ENCODE assay signal across 17 cellular contexts in the genomic region with DNA sequence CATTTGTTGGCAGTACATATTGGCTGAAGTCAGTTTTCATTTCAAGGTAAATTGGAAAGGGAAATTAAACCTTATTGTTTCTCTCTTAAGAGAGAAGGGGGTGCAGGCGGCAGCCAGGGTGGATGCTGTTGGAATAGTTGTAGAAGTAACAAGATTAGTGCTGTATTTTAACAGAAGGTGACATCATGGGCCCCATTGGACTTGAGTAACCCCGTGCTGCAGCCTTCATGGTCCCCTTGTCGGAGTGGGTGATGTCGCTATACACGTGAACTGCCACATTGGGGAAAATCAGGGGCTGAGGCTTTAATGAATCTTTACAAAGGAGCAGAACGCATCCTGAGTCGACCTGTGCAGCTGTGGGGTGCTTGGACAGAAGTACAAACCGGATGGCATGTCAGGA. TPM values are rescaled to one million over a fixed set of nuclear protein-coding genes. Genes with fewer than 3 reads are reported as not detected.
A peak's percentile ranks its signal among the peaks of the same experiment; 100 is the strongest.
DNase-seq lines count a peak whose midpoint lies in the region; ATAC-seq and TF ChIP-seq lines count a peak whose summit lies in the region.
"Had no signal": no experiment of that assay in that cellular context is flagged by ENCODE, and none has a peak within 500 bp of the region (broad histone marks: within the 10 kb centered on the region; RNA-seq: fewer than 3 reads in every experiment).

No MANE protein-coding gene starts in this region.

- POLR2A ChIA-PET in activated CD4-positive, alpha-beta T cell treated with anti-CD3 and anti-CD28 coated beads, Interleukin-2, amount 10 ng/mL, durations not matched to agents 7 days and 5 days (lab: Charles Lee) = no interaction called here
- POLR2A ChIA-PET in HEK293 (lab: Yijun Ruan, JAX) = interaction anchor here (0.6 kb wide), 1 partner anchor 85 kb away, joined by 4 read pairs; no protein-coding TSS in a partner anchor

- no peaks in the 10 kb centered on the region for H3K9me2 ChIP-seq in neural cell (ENCODE audit: insufficient read depth, low read length)

- H3K4me3 ChIP-seq in HEK293 (ENCODE audit: low read depth, low read length) (no peak overlapping the region), neural cell (ENCODE audit: low read length) (peak overlapping the region; percentile 30)
- H3K4me3 ChIP-seq: body of pancreas, left ventricle myocardium inferior, neural progenitor cell, SJSA1, uterus had no signal

- H3K9me3 ChIP-seq in HEK293 (ENCODE audit: control insufficient read depth, insufficient read depth, low read depth, low read length) = no peaks in the 10 kb centered on the region
- H3K9me3 ChIP-seq in neural cell (ENCODE audit: low read length) = no peaks in the 10 kb centered on the region
- H3K9me3 ChIP-seq: body of pancreas, left ventricle myocardium inferior, SJSA1, uterus had no signal

- peaks cover 19% of the 10 kb centered on the region in 2 experiments for H3K36me3 ChIP-seq in HEK293 (ENCODE audit: control insufficient read depth in 2 of 2, insufficient read depth in 1 of 2, low read length in 2 of 2)
- H3K36me3 ChIP-seq in neural cell (ENCODE audit: insufficient read depth, low read length) = no peaks in the 10 kb centered on the region
- H3K36me3 ChIP-seq: neural progenitor cell, uterus had no signal

- H3K9me3 Mint-ChIP-seq in activated CD4-positive, alpha-beta T cell treated with anti-CD3 and anti-CD28 coated beads, Interleukin-2, amount 10 ng/mL, durations not matched to agents 7 days and 5 days = no peaks in the 10 kb centered on the region
- H3K9me3 Mint-ChIP-seq in activated naive CD8-positive, alpha-beta T cell treated with anti-CD3 and anti-CD28 coated beads, Interleukin-2, amount 50 U/mL, for 24 hours = no peaks in the 10 kb centered on the region
- H3K9me3 Mint-ChIP-seq: neural progenitor cell had no signal

- CTCF ChIA-PET in activated CD4-positive, alpha-beta T cell treated with anti-CD3 and anti-CD28 coated beads, Interleukin-2, amount 10 ng/mL, durations not matched to agents 7 days and 5 days (lab: Charles Lee) = no interaction called here
- CTCF ChIA-PET in HEK293 (lab: Yijun Ruan, JAX) = interaction anchor here (0.7 kb wide), 1 partner anchor 205 kb away, joined by 4 read pairs; no protein-coding TSS in a partner anchor

- no peaks in the 10 kb centered on the region for H3F3A ChIP-seq in neural cell (ENCODE audit: insufficient read depth, low read length, poor library complexity, severe bottlenecking)

- H3K27ac Mint-ChIP-seq in activated CD4-positive, alpha-beta T cell treated with anti-CD3 and anti-CD28 coated beads, Interleukin-2, amount 10 ng/mL, durations not matched to agents 7 days and 5 days = peak overlapping the region; percentile 59
- H3K27ac Mint-ChIP-seq in activated naive CD8-positive, alpha-beta T cell treated with anti-CD3 and anti-CD28 coated beads, Interleukin-2, amount 50 U/mL, for 24 hours = peak overlapping the region; percentile 87
- H3K27ac Mint-ChIP-seq: neural progenitor cell had no signal

- H3K4me2 ChIP-seq in neural cell (ENCODE audit: low read length) = no peak overlapping the region
- H3K4me2 ChIP-seq: neural progenitor cell had no signal

- no peak overlapping the region for H3K27ac ChIP-seq in HEK293 (ENCODE audit: extremely low read depth, low read depth, low read length)
- H3K27ac ChIP-seq in neural cell (ENCODE audit: low read length) = no peak overlapping the region
- H3K27ac ChIP-seq: body of pancreas, left ventricle myocardium inferior, neural progenitor cell, SJSA1, uterus had no signal

- H3K4me3 Mint-ChIP-seq in activated CD4-positive, alpha-beta T cell treated with anti-CD3 and anti-CD28 coated beads, Interleukin-2, amount 10 ng/mL, durations not matched to agents 7 days and 5 days = no peak overlapping the region
- peak overlapping the region; percentile 45 for H3K4me3 Mint-ChIP-seq in activated naive CD8-positive, alpha-beta T cell treated with anti-CD3 and anti-CD28 coated beads, Interleukin-2, amount 50 U/mL, for 24 hours
- H3K4me3 Mint-ChIP-seq: neural progenitor cell had no signal

- TF ChIP-seq EP300 in neural cell (conservative IDR thresholded peaks at IDR 0.05; ENCODE audit: poor library complexity, severe bottlenecking) = no peak

- H3K4me1 Mint-ChIP-seq in activated CD4-positive, alpha-beta T cell treated with anti-CD3 and anti-CD28 coated beads, Interleukin-2, amount 10 ng/mL, durations not matched to agents 7 days and 5 days = peaks cover 59% of the 10 kb centered on the region
- H3K4me1 Mint-ChIP-seq in activated naive CD8-positive, alpha-beta T cell treated with anti-CD3 and anti-CD28 coated beads, Interleukin-2, amount 50 U/mL, for 24 hours = peaks cover 63% of the 10 kb centered on the region

- TF ChIP-seq CTCF in HEK293 (tag by site-specific recombination; IDR thresholded peaks at IDR 0.05) (no peak), neural cell (IDR thresholded peaks at IDR 0.05; ENCODE audit: poor library complexity, severe bottlenecking) (no peak)

- H3K27me3 Mint-ChIP-seq in activated CD4-positive, alpha-beta T cell treated with anti-CD3 and anti-CD28 coated beads, Interleukin-2, amount 10 ng/mL, durations not matched to agents 7 days and 5 days = no peaks in the 10 kb centered on the region
- no peaks in the 10 kb centered on the region for H3K27me3 Mint-ChIP-seq in activated naive CD8-positive, alpha-beta T cell treated with anti-CD3 and anti-CD28 coated beads, Interleukin-2, amount 50 U/mL, for 24 hours

- DNase-seq in activated CD4-positive, alpha-beta T cell treated with anti-CD3 and anti-CD28 coated beads, Interleukin-2, amount 10 ng/mL, durations not matched to agents 7 days and 5 days = no peak
- no peak for DNase-seq in activated CD4-positive, alpha-beta T cell treated with anti-CD3 and anti-CD28 coated beads for 4 hours
- no peak for DNase-seq in activated naive CD8-positive, alpha-beta T cell treated with anti-CD3 and anti-CD28 coated beads, Interleukin-2, amount 50 U/mL, for 24 hours
- no peak for DNase-seq in activated CD4-positive, CD25-positive, alpha-beta regulatory T cell treated with anti-CD3 and anti-CD28 coated beads, Interleukin-2, amount 50 U/mL, for 72 hours
- no peak for DNase-seq in NCI-H2029 treated with DMSO at 0.1 percent for 48 hours (lab: John Stamatoyannopoulos, UW)
- DNase-seq: body of pancreas; Calu3; effector CD8-positive, alpha-beta T cell; left ventricle myocardium inferior; NCI-H1105; stimulated activated naive CD4-positive, alpha-beta T cell; uterus had no signal

- H3K79me2 ChIP-seq in neural cell (replicated peaks; ENCODE audit: insufficient read depth, low read length) = peaks cover 31% of the 10 kb centered on the region

- no peak for ATAC-seq in activated naive CD8-positive, alpha-beta T cell treated with anti-CD3 and anti-CD28 coated beads, Interleukin-2, amount 50 U/mL, for 24 hours
- ATAC-seq in HG03175 (IDR thresholded peaks at IDR 0.05; ENCODE audit: unreplicated experiment) = no peak
- ATAC-seq: body of pancreas had no signal

- peaks cover 8% of the 10 kb centered on the region for H3K4me1 ChIP-seq in HEK293 (ENCODE audit: control insufficient read depth, insufficient read depth, low read length)
- H3K4me1 ChIP-seq: uterus had no signal

- TF ChIP-seq RAD21 in neural cell (conservative IDR thresholded peaks at IDR 0.05) = no peak

- H4K20me1 ChIP-seq in neural cell (ENCODE audit: insufficient read depth) = no peaks in the 10 kb centered on the region

- peaks cover 26% of the 10 kb centered on the region for H3K36me3 Mint-ChIP-seq in activated CD4-positive, alpha-beta T cell treated with anti-CD3 and anti-CD28 coated beads, Interleukin-2, amount 10 ng/mL, durations not matched to agents 7 days and 5 days (ENCODE audit: low read depth)
- H3K36me3 Mint-ChIP-seq in activated naive CD8-positive, alpha-beta T cell treated with anti-CD3 and anti-CD28 coated beads, Interleukin-2, amount 50 U/mL, for 24 hours (ENCODE audit: low read depth) = peaks cover 16% of the 10 kb centered on the region
- H3K36me3 Mint-ChIP-seq: neural progenitor cell had no signal

- H2AFZ ChIP-seq in neural cell (ENCODE audit: low read depth, low read length) = no peak overlapping the region
- H2AFZ ChIP-seq: neural progenitor cell had no signal

- no peak overlapping the region for H3K9ac ChIP-seq in neural cell (ENCODE audit: low read length)
- H3K9ac ChIP-seq: neural progenitor cell had no signal

- H3K27me3 ChIP-seq in neural cell (ENCODE audit: insufficient read depth, low read depth, low read length) = no peaks in the 10 kb centered on the region
- H3K27me3 ChIP-seq: body of pancreas, neural progenitor cell, SJSA1, uterus had no signal

TF ChIP-seq in HEK293, 187 proteins besides CTCF, POLR2A, EP300 and RAD21 (continues in another document):
- TF ChIP-seq, protein P1, sequence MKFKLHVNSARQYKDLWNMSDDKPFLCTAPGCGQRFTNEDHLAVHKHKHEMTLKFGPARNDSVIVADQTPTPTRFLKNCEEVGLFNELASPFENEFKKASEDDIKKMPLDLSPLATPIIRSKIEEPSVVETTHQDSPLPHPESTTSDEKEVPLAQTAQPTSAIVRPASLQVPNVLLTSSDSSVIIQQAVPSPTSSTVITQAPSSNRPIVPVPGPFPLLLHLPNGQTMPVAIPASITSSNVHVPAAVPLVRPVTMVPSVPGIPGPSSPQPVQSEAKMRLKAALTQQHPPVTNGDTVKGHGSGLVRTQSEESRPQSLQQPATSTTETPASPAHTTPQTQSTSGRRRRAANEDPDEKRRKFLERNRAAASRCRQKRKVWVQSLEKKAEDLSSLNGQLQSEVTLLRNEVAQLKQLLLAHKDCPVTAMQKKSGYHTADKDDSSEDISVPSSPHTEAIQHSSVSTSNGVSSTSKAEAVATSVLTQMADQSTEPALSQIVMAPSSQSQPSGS (tag by site-specific recombination; IDR thresholded peaks at IDR 0.05; ENCODE audit: low read depth) = peak; percentile 66; the same call in 1 of the 2 replicates

TF ChIP-seq in neural cell, 6 proteins besides CTCF, POLR2A, EP300 and RAD21 (continues in another document):
- TF ChIP-seq SMC3 (conservative IDR thresholded peaks at IDR 0.05; ENCODE audit: poor library complexity) = no peak

RNA-seq across cellular contexts. Expression of a gene that starts 3.2 kb away (rescaled TPM):
- total RNA-seq in activated CD4-positive, alpha-beta T cell treated with anti-CD3 and anti-CD28 coated beads, Interleukin-2, amount 10 ng/mL, durations not matched to agents 7 days and 5 days = 10 to 100 TPM; 21.2 to 22.4 TPM
- 29.0 and 34.7 TPM in 2 replicates for polyA plus RNA-seq in neural cell
- polyA minus RNA-seq in neural cell = 25.7 and 30.7 TPM in 2 replicates

RNA-seq across cellular contexts. Expression of a gene that starts 9.4 kb away (rescaled TPM):
- 10 to 100 TPM; 63.6 to 64.8 TPM for total RNA-seq in activated CD4-positive, alpha-beta T cell treated with anti-CD3 and anti-CD28 coated beads, Interleukin-2, amount 10 ng/mL, durations not matched to agents 7 days and 5 days
- 336 and 363 TPM in 2 replicates for polyA plus RNA-seq in neural cell
- 205 and 210 TPM in 2 replicates for polyA minus RNA-seq in neural cell
